1 cellular context compared by ENCODE assay signal in genomic region chr11:33926954-33927552, GRCh38.
TF ChIP-seq lines count a peak whose summit lies in the region.

No MANE protein-coding gene starts in this region.

TF ChIP-seq in K562, 482 proteins besides CTCF, POLR2A, EP300 and RAD21 (continued from another document and continues in another):
- TF ChIP-seq MLX (CRISPR knock-in tag; conservative IDR thresholded peaks at IDR 0.05), result no peak
- TF ChIP-seq NR4A1 (CRISPR knock-in tag; IDR thresholded peaks at IDR 0.05), result no peak
- TF ChIP-seq NR4A1 (tag; IDR thresholded peaks at IDR 0.05), result peak; percentile 56; the same call in 1 of the 2 replicates
- no peak for TF ChIP-seq KAT2B (IDR thresholded peaks at IDR 0.05; ENCODE audit: low read depth, low read length)
- no peak for TF ChIP-seq GABPB1 (CRISPR knock-in tag; IDR thresholded peaks at IDR 0.05)
- no peak for TF ChIP-seq RFX7 (CRISPR knock-in tag; IDR thresholded peaks at IDR 0.05)
- no peak for TF ChIP-seq PTTG1 (tag; IDR thresholded peaks at IDR 0.05; ENCODE audit: low read depth)
- TF ChIP-seq TAL1 (IDR thresholded peaks at IDR 0.05), result no peak
- no peak for TF ChIP-seq ZNF140 (CRISPR knock-in tag; IDR thresholded peaks at IDR 0.05)
- no peak for TF ChIP-seq FOXJ2 (tag; IDR thresholded peaks at IDR 0.05)
- no peak for TF ChIP-seq FOXP4 (CRISPR knock-in tag; IDR thresholded peaks at IDR 0.05; ENCODE audit: borderline replicate concordance)
- no peak for TF ChIP-seq ATF1 (CRISPR knock-in tag; IDR thresholded peaks at IDR 0.05)
- TF ChIP-seq ATF1 (tag; IDR thresholded peaks at IDR 0.05), result peak; percentile 35; the same call in 1 of the 2 replicates
- no peak for TF ChIP-seq KAT8 (IDR thresholded peaks at IDR 0.05; ENCODE audit: low read depth)
- no peak for TF ChIP-seq RBM39 (optimal IDR thresholded peaks at IDR 0.05; ENCODE audit: low read depth, low read length)
- TF ChIP-seq ARID4B (CRISPR knock-in tag; IDR thresholded peaks at IDR 0.05), result no peak
- TF ChIP-seq VEZF1 (CRISPR knock-in tag; IDR thresholded peaks at IDR 0.05), result no peak
- 0 out of 2 replicates have a peak, but pooled peaks have one; percentile 43 for TF ChIP-seq EHMT2 (IDR thresholded peaks at IDR 0.05)
- no peak for TF ChIP-seq JUNB (CRISPR knock-in tag; conservative IDR thresholded peaks at IDR 0.05)
- TF ChIP-seq ZNF639 (CRISPR knock-in tag; conservative IDR thresholded peaks at IDR 0.05 in 1 of 2, IDR thresholded peaks at IDR 0.05 in 1 of 2), result 0 out of 4 replicates have a peak, but pooled peaks of 1 of the 2 experiments have one; percentile 8
- TF ChIP-seq RBM14 (IDR thresholded peaks at IDR 0.05; ENCODE audit: borderline replicate concordance, insufficient read depth, low read depth, low read length), result no peak
- no peak for TF ChIP-seq TCFL5 (CRISPR knock-in tag; conservative IDR thresholded peaks at IDR 0.05)
- no peak for TF ChIP-seq NFIX (CRISPR knock-in tag; IDR thresholded peaks at IDR 0.05; ENCODE audit: low read depth)
- no peak for TF ChIP-seq ETV5 (CRISPR knock-in tag; IDR thresholded peaks at IDR 0.05; ENCODE audit: low read depth)
- TF ChIP-seq ZNF507 (tag; conservative IDR thresholded peaks at IDR 0.05), result no peak
- no peak for TF ChIP-seq SMAD4 (CRISPR knock-in tag; conservative IDR thresholded peaks at IDR 0.05)
- no peak for TF ChIP-seq MBD1 (CRISPR knock-in tag; IDR thresholded peaks at IDR 0.05)
- peak; percentile 24 for TF ChIP-seq DACH1 (IDR thresholded peaks at IDR 0.05; ENCODE audit: partially characterized antibody)
- no peak for TF ChIP-seq EGR1 (conservative IDR thresholded peaks at IDR 0.05)
- TF ChIP-seq SIN3B (IDR thresholded peaks at IDR 0.05; ENCODE audit: low read depth), result no peak
- TF ChIP-seq ZNF408 (CRISPR knock-in tag; IDR thresholded peaks at IDR 0.05; ENCODE audit: low read depth), result no peak
- TF ChIP-seq DPF2 (IDR thresholded peaks at IDR 0.05), result peak; percentile 49; the same call in 1 of the 2 replicates
- no peak for TF ChIP-seq IRF2 (CRISPR knock-in tag; IDR thresholded peaks at IDR 0.05)
- no peak for TF ChIP-seq STAT5B (CRISPR knock-in tag; IDR thresholded peaks at IDR 0.05)
- TF ChIP-seq PCBP1 (IDR thresholded peaks at IDR 0.05; ENCODE audit: low read depth, low read length, poor library complexity, severe bottlenecking), result no peak
- no peak for TF ChIP-seq ELF4 (CRISPR knock-in tag; IDR thresholded peaks at IDR 0.05)
- no peak for TF ChIP-seq ELF1 (tag; IDR thresholded peaks at IDR 0.05)
- no peak for TF ChIP-seq CBX1 (IDR thresholded peaks at IDR 0.05; ENCODE audit: low read depth)
- no peak for TF ChIP-seq ZNF224 (CRISPR knock-in tag; IDR thresholded peaks at IDR 0.05)
- peak; percentile 81 for TF ChIP-seq ZNF592 (IDR thresholded peaks at IDR 0.05)
- no peak for TF ChIP-seq ATF2 (CRISPR knock-in tag; IDR thresholded peaks at IDR 0.05)
- TF ChIP-seq BRF2 (IDR thresholded peaks at IDR 0.05; ENCODE audit: borderline replicate concordance, insufficient read depth, insufficient read length), result no peak
- TF ChIP-seq ZNF75A (CRISPR knock-in tag; IDR thresholded peaks at IDR 0.05), result no peak
- TF ChIP-seq TRIM28 (IDR thresholded peaks at IDR 0.05), result no peak; the same call in 1 of the 2 replicates
- no peak for TF ChIP-seq UBTF (IDR thresholded peaks at IDR 0.05; ENCODE audit: borderline replicate concordance in 1 of 2, low read depth in 2 of 2, low read length in 2 of 2)
